ENCODE assay signal across 28 cellular contexts in the genomic region with DNA sequence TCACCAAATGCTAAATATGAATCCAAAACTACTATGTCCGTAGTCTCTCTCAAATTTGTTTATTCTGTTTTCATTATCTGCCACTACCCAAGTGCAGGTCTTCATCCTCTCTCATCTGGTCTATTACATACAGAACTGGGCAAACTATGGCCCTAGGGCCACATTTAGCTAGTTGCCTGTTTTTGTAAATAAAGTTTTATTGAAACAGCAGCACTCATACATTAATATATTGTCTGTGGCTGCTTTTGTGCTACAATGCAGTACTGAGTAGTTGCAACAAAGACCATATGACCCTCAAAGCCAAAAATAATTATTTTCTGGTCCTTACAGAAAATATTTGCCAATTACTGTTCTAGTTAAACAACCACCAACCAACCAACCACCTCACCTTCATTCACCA.
"Had no signal": no experiment of that assay in that cellular context is flagged by ENCODE, and none has a peak within 500 bp of the region (broad histone marks: within the 10 kb centered on the region; RNA-seq: fewer than 3 reads in every experiment).

No MANE protein-coding gene starts in this region.

- H3K27me3 ChIP-seq: colonic mucosa, esophagus muscularis mucosa, esophagus squamous epithelium, gastrocnemius medialis, gastroesophageal sphincter, heart left ventricle, heart right ventricle had no signal

- H3K36me3 ChIP-seq: colonic mucosa, esophagus muscularis mucosa, esophagus squamous epithelium, gastrocnemius medialis, gastroesophageal sphincter, heart left ventricle, heart right ventricle had no signal

- ATAC-seq: effector memory CD8-positive, alpha-beta T cell; esophagus mucosa; foreskin keratinocyte; gastrocnemius medialis; gastroesophageal sphincter; heart left ventricle; heart right ventricle had no signal

- FAIRE-seq: colon, endometrium, frontal cortex had no signal

- DNase-seq: colonic mucosa; cortex of kidney; dermis blood vessel endothelial cell; dorsolateral prefrontal cortex; effector CD4-positive, alpha-beta T cell; effector CD8-positive, alpha-beta T cell; effector memory CD4-positive, alpha-beta T cell; effector memory CD8-positive, alpha-beta T cell; endodermal cell; erythroblast; esophagus squamous epithelium; foreskin fibroblast; foreskin keratinocyte; foreskin melanocyte; gastrocnemius medialis; glutamatergic neuron; head of caudate nucleus; heart left ventricle; heart right ventricle had no signal

- H3K27ac ChIP-seq: colonic mucosa, coronary artery, dorsolateral prefrontal cortex, epithelial cell of prostate, esophagus muscularis mucosa, esophagus squamous epithelium, foreskin keratinocyte, gastrocnemius medialis, gastroesophageal sphincter, heart left ventricle, heart right ventricle had no signal

- H3K4me3 ChIP-seq: colonic mucosa, coronary artery, dorsolateral prefrontal cortex, esophagus muscularis mucosa, esophagus squamous epithelium, gastrocnemius medialis, gastroesophageal sphincter, heart left ventricle, heart right ventricle had no signal

- H3K9me3 ChIP-seq: colonic mucosa, esophagus muscularis mucosa, esophagus squamous epithelium, gastrocnemius medialis, gastroesophageal sphincter, heart left ventricle, heart right ventricle had no signal

- H3K9me3 Mint-ChIP-seq: endodermal cell had no signal

- H3K4me1 Mint-ChIP-seq: endodermal cell had no signal

- H3K27ac Mint-ChIP-seq: dendritic cell treated with granulocyte-macrophage colony-stimulating factor and Interleukin-4, amounts not matched to agents 40 ng/mL and 50 ng/mL, for 4 days; effector memory CD8-positive, alpha-beta T cell; endodermal cell had no signal

- H3K27me3 Mint-ChIP-seq: dendritic cell treated with granulocyte-macrophage colony-stimulating factor and Interleukin-4, amounts not matched to agents 40 ng/mL and 50 ng/mL, for 4 days had no signal

- H3K4me3 Mint-ChIP-seq: dendritic cell treated with granulocyte-macrophage colony-stimulating factor and Interleukin-4, amounts not matched to agents 40 ng/mL and 50 ng/mL, for 4 days; effector memory CD8-positive, alpha-beta T cell; endodermal cell had no signal

- H3K4me1 ChIP-seq: colonic mucosa, esophagus muscularis mucosa, esophagus squamous epithelium, foreskin keratinocyte, gastrocnemius medialis, gastroesophageal sphincter had no signal
